ENCODE assay signal across 10 cellular contexts in the genomic region with DNA sequence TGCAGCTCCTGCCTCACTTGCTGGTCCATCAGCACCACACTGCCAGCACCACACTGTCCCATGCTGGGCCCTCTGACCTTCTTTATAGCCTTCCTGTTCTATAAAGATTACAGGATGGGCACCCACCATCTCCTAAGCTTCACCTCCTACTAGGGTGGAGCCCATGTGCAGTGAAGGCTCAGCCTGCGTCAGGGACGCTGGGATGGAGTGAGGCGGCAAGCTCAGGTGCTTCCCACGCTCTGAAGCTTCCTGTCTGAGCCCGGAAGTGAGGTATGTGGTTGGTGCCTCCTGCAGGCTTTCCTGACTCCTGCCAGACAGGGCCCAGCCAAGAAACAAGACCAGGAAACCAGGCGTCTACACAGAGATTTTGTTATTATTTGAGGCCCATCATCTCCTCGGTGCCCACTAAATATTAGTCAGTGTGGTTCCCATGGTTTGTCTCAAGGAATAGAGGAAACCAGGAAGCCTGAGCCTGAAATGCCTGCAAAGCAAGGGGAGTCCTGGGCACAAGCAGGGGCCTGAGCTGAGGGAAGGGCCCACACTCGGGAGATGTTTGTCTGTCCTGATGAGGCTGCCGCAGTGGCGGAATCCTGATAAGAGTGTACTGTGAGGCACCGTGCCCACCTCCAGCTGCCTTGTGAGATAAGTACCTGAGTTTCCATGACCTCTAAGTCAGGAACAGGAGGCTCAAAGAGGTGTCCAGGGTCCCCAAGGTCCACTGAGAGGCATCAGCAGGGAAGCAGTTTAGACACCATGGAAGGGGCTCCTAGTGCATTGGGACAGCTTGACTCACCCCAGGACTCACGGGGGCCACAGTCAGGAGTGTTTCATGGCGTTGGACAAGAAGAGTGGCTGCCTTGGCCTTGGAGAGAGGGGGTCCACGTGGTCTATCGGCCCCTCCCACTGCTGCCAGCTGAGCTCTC. TPM values are rescaled to one million over a fixed set of nuclear protein-coding genes. Genes with fewer than 3 reads are reported as not detected.
DNase-seq lines count a peak whose midpoint lies in the region; ATAC-seq, FAIRE-seq and TF ChIP-seq lines count a peak whose summit lies in the region.
"Had no signal": no experiment of that assay in that cellular context is flagged by ENCODE, and none has a peak within 500 bp of the region (broad histone marks: within the 10 kb centered on the region; RNA-seq: fewer than 3 reads in every experiment).

No MANE protein-coding gene starts in this region.

- H3K27me3 ChIP-seq in GM12878 (replicated peaks in 1 of 2; ENCODE audit: control insufficient read depth in 2 of 2, insufficient read depth in 2 of 2, low read length in 1 of 2): no peaks in the 10 kb centered on the region
- H3K27me3 ChIP-seq: right lobe of liver had no signal

- BruUV-seq in GM12878 (replicated peaks; lab: Mats Ljungman, UMichigan): no TSS peak

- TF ChIP-seq RAD21 in GM12878 (IDR thresholded peaks at IDR 0.05; ENCODE audit: insufficient read depth, low read depth, low read length): no peak

- no peak overlapping the region for H3K27ac ChIP-seq in GM12878 (ENCODE audit: control insufficient read depth, insufficient read depth)
- H3K27ac ChIP-seq: right lobe of liver had no signal

- in situ Hi-C loops in GM13976 (cut with MboI; ENCODE audit: low sequenced_read_pairs, unreplicated experiment): loop anchor here (5.0 kb wide), 1 partner anchor 157 kb away; no protein-coding TSS in a partner anchor
- in situ Hi-C loops in GM12878 (cut with MboI): loop anchor here (5.0 to 10.0 kb wide), 2 partner anchors 267 to 335 kb away; no protein-coding TSS in a partner anchor

- TF ChIP-seq CTCF in GM13976 (IDR thresholded peaks at IDR 0.05; ENCODE audit: borderline replicate concordance, control extremely low read depth, extremely low read depth, insufficient read depth, missing control alignments) (no peak), GM12878 (IDR thresholded peaks at IDR 0.05 in 2 of 3, conservative IDR thresholded peaks at IDR 0.05 in 1 of 3; ENCODE audit: control insufficient read depth in 2 of 3, extremely low read depth in 1 of 3, insufficient read depth in 1 of 3, low read depth in 3 of 3, low read length in 3 of 3) (no peak)

- RAD21 ChIA-PET in GM12878 (lab: Charles Lee; ENCODE audit: unreplicated experiment): interaction anchor here (13.5 kb wide), 1 partner anchor 162 kb away, joined by 281 read pairs; no protein-coding TSS in a partner anchor

- no peaks in the 10 kb centered on the region for H3K79me2 ChIP-seq in GM12878 (ENCODE audit: control insufficient read depth, insufficient read depth, low read length)

- CTCF ChIA-PET in GM12878 (lab: Yijun Ruan, JAX): interaction anchor here (0.9 to 13.8 kb wide), 6 partner anchors 8 to 171 kb away, joined by 3 to 211 read pairs (median 4); no protein-coding TSS in a partner anchor

- no peak overlapping the region for H3K4me3 ChIP-seq in GM12878
- H3K4me3 ChIP-seq: right lobe of liver had no signal

- no peak for FAIRE-seq in GM12878 (lab: Jason Lieb, UNC)

- TF ChIP-seq POLR2A in GM12878 (IDR thresholded peaks at IDR 0.05; ENCODE audit: low read depth, low read length): no peak

- no peaks in the 10 kb centered on the region for H3K36me3 ChIP-seq in GM12878 (ENCODE audit: control insufficient read depth in 2 of 2, insufficient read depth in 2 of 2, low read length in 1 of 2)
- H3K36me3 ChIP-seq: right lobe of liver had no signal

- H4K20me1 ChIP-seq in GM12878 (ENCODE audit: control insufficient read depth, insufficient read depth): no peaks in the 10 kb centered on the region

- no peaks in the 10 kb centered on the region for H3K4me1 ChIP-seq in GM12878 (ENCODE audit: control insufficient read depth, insufficient read depth, low read length)
- H3K4me1 ChIP-seq: right lobe of liver had no signal

- SMC1A ChIA-PET in GM12878 (lab: Charles Lee; ENCODE audit: uncharacterized antibody, unreplicated experiment): interaction anchor here (1.1 to 7.3 kb wide), 3 partner anchors 8 to 160 kb away, joined by 3 to 82 read pairs (median 3); no protein-coding TSS in a partner anchor

- no peak for TF ChIP-seq EP300 in GM12878 (IDR thresholded peaks at IDR 0.05; ENCODE audit: borderline replicate concordance in 1 of 2, control insufficient read depth in 1 of 2, low read depth in 2 of 2, low read length in 2 of 2)

- H3K9ac ChIP-seq in GM12878 (ENCODE audit: control insufficient read depth, insufficient read depth, low read length): no peak overlapping the region

- intact Hi-C loops in GM12878 (cut with micrococcal nuclease; ENCODE audit: unreplicated experiment): loop anchor here (10.0 kb wide), 3 partner anchors 275 to 345 kb away; no protein-coding TSS in a partner anchor

- WGBS in GM12878 (ENCODE audit: insufficient coverage, insufficient replicate concordance, low lambda C conversion rate, missing lambda C conversion rate): 50% methylated on average over 15 of the region's 15 CpGs

- POLR2A ChIA-PET in GM12878 (lab: Charles Lee): no interaction called here

- no peak overlapping the region for H3K4me2 ChIP-seq in GM12878 (ENCODE audit: control insufficient read depth, insufficient read depth)

- peak; percentile 56 for ATAC-seq in GM12878
- ATAC-seq in HG03378 (IDR thresholded peaks at IDR 0.05; ENCODE audit: unreplicated experiment): no peak
- no peak for ATAC-seq in HG03457 (IDR thresholded peaks at IDR 0.05; ENCODE audit: unreplicated experiment)
- ATAC-seq: PC-3 had no signal

- DNase-seq in GM13976 (ENCODE audit: low spot score): peak; percentile 55
- DNase-seq in activated CD4-positive, alpha-beta T cell treated with anti-CD3 and anti-CD28 coated beads for 48 hours: peak; percentile 72
- no peak for DNase-seq in GM12878 (ENCODE audit: low read depth, low spot score)
- DNase-seq in stimulated activated CD4-positive, alpha-beta T cell treated with anti-CD3 and anti-CD28 coated beads, Interleukin-1b, Interleukin-23, amount 100 ng/mL, for 48 hours: peak; percentile 72
- DNase-seq in cerebellar nuclear complex (lab: John Stamatoyannopoulos, UW): no peak
- no peak for DNase-seq in SIG-M5 (lab: John Stamatoyannopoulos, UW)
- DNase-seq: PC-3, right lobe of liver had no signal

- no peaks in the 10 kb centered on the region for H3K9me3 ChIP-seq in GM12878 (replicated peaks; ENCODE audit: control insufficient read depth, insufficient read depth, low read length)
- H3K9me3 ChIP-seq: right lobe of liver had no signal

- peak overlapping the region; percentile 62 for H2AFZ ChIP-seq in GM12878 (ENCODE audit: control insufficient read depth, low read depth, low read length)

RNA-seq across cellular contexts. Expression of gene RSPH14, which starts 22.0 kb away (rescaled TPM):
- total RNA-seq in GM12878 (2013; cell fraction: nucleolus; rRNA removed): 0.81 TPM in 1 of 2 replicates, not detected in the other
- 1.2 TPM in 1 of 2 replicates, not detected in the other for total RNA-seq in GM12878 (2014; rRNA removed)
- total RNA-seq in GM12878 (2014; rRNA removed; fragmentation: Illumina TruSeq; extraction: Trizol): 0.74 and 0.85 TPM in 2 replicates
- total RNA-seq in GM12878 (2021): 0.43 and 0.95 TPM in 2 replicates
- 0.29 TPM for polyA plus RNA-seq in GM12878 (2011; ENCODE audit: low read depth)
- 1.5 and 1.6 TPM in 2 replicates for polyA plus RNA-seq in GM12878 (2011; rRNA removed)
- 1.4 and 1.7 TPM in 2 replicates for polyA plus RNA-seq in GM12878 (2011; cell fraction: cytosol; rRNA removed)
- polyA plus RNA-seq in GM12878 (2011; cell fraction: nucleus; rRNA removed): 0.51 and 1.1 TPM in 2 replicates
- 0.16 and 0.56 TPM in 2 replicates for polyA plus RNA-seq in GM12878 (2012)
- polyA plus RNA-seq in GM12878 (2014; fragmentation: Illumina TruSeq; extraction: Trizol): 0.13 TPM in 1 of 2 replicates, not detected in the other
- polyA plus RNA-seq in GM12878 (2014; fragmentation: Nextera tagmentation; extraction: Ambion mirVana): 1 to 10 TPM in 1 of 2 experiments, under 1 TPM in 1; 0.80 to 1.4 TPM
- 0.35 and 0.81 TPM in 2 replicates for polyA plus RNA-seq in GM12878 (2014; rRNA removed)
- under 1 TPM; 0.21 to 0.35 TPM for polyA plus RNA-seq in GM12878 (2016; fragmentation: Nextera tagmentation; extraction: Ambion mirVana)
- polyA minus RNA-seq in GM12878 (2011; rRNA and poly(A)+ RNA removed): 1.7 and 2.6 TPM in 2 replicates
- polyA minus RNA-seq in GM12878 (2011; cell fraction: cytosol; rRNA and poly(A)+ RNA removed): not detected in 2 replicates
- 2.2 TPM in 1 of 2 replicates, not detected in the other for polyA minus RNA-seq in GM12878 (2011; cell fraction: nucleus; rRNA and poly(A)+ RNA removed)
- total RNA-seq: right lobe of liver had no signal

RNA-seq across cellular contexts. Expression of gene RAB36, which starts 25.5 kb away (rescaled TPM):
- 2.0 and 2.2 TPM in 2 replicates for total RNA-seq in GM12878 (2013; cell fraction: nucleolus; rRNA removed)
- total RNA-seq in GM12878 (2014; rRNA removed) (0.79 and 1.0 TPM in 2 replicates), GM12878 (2014; rRNA removed; fragmentation: Illumina TruSeq; extraction: Trizol) (0.31 and 0.74 TPM in 2 replicates), GM12878 (2021) (1.0 and 1.3 TPM in 2 replicates)
- 0.22 TPM for polyA plus RNA-seq in GM12878 (2011; ENCODE audit: low read depth)
- polyA plus RNA-seq in GM12878 (2011; rRNA removed) (1.1 and 2.7 TPM in 2 replicates), GM12878 (2014; fragmentation: Illumina TruSeq; extraction: Trizol) (0.73 and 0.87 TPM in 2 replicates), GM12878 (2014; fragmentation: Nextera tagmentation; extraction: Ambion mirVana) (under 1 TPM; 0.45 to 0.46 TPM), GM12878 (2014; rRNA removed) (0.62 and 1.3 TPM in 2 replicates), GM12878 (2016; fragmentation: Nextera tagmentation; extraction: Ambion mirVana) (1 to 10 TPM; 1.4 TPM)
- 3.9 and 4.1 TPM in 2 replicates for polyA plus RNA-seq in GM12878 (2011; cell fraction: cytosol; rRNA removed)
- 3.8 and 3.9 TPM in 2 replicates for polyA plus RNA-seq in GM12878 (2011; cell fraction: nucleus; rRNA removed)
- polyA plus RNA-seq in GM12878 (2012): 0.49 and 0.62 TPM in 2 replicates
- 2.3 and 2.4 TPM in 2 replicates for polyA minus RNA-seq in GM12878 (2011; rRNA and poly(A)+ RNA removed)
- 0.94 and 1.1 TPM in 2 replicates for polyA minus RNA-seq in GM12878 (2011; cell fraction: cytosol; rRNA and poly(A)+ RNA removed)
- 1.5 and 3.5 TPM in 2 replicates for polyA minus RNA-seq in GM12878 (2011; cell fraction: nucleus; rRNA and poly(A)+ RNA removed)

RNA-seq across cellular contexts. Expression of gene GNAZ, which starts 49.4 kb away (rescaled TPM):
- total RNA-seq in GM12878 (2013; cell fraction: nucleolus; rRNA removed): 0.93 and 1.6 TPM in 2 replicates
- total RNA-seq in GM12878 (2014; rRNA removed) (0.60 and 0.73 TPM in 2 replicates), GM12878 (2014; rRNA removed; fragmentation: Illumina TruSeq; extraction: Trizol) (0.36 and 0.46 TPM in 2 replicates), GM12878 (2021) (0.51 and 0.96 TPM in 2 replicates)
- polyA plus RNA-seq in GM12878 (2011; ENCODE audit: low read depth): not detected
- polyA plus RNA-seq in GM12878 (2011; rRNA removed) (0.68 and 1.0 TPM in 2 replicates), GM12878 (2014; fragmentation: Illumina TruSeq; extraction: Trizol) (0.14 and 0.44 TPM in 2 replicates), GM12878 (2014; fragmentation: Nextera tagmentation; extraction: Ambion mirVana) (under 1 TPM in 1 of 2 experiments, not detected in 1; 0.09 TPM), GM12878 (2014; rRNA removed) (0.54 and 1.5 TPM in 2 replicates), GM12878 (2016; fragmentation: Nextera tagmentation; extraction: Ambion mirVana) (under 1 TPM; 0.16 to 0.28 TPM)
- 1.5 and 1.9 TPM in 2 replicates for polyA plus RNA-seq in GM12878 (2011; cell fraction: cytosol; rRNA removed)
- polyA plus RNA-seq in GM12878 (2011; cell fraction: nucleus; rRNA removed): 2.0 and 4.6 TPM in 2 replicates
- 0.11 and 0.17 TPM in 2 replicates for polyA plus RNA-seq in GM12878 (2012)
- polyA minus RNA-seq in GM12878 (2011; rRNA and poly(A)+ RNA removed): 1.2 and 1.7 TPM in 2 replicates
- 1.1 and 3.6 TPM in 2 replicates for polyA minus RNA-seq in GM12878 (2011; cell fraction: cytosol; rRNA and poly(A)+ RNA removed)
- 0.36 and 1.4 TPM in 2 replicates for polyA minus RNA-seq in GM12878 (2011; cell fraction: nucleus; rRNA and poly(A)+ RNA removed)

Comparison
In these comparisons a context has a peak if more than half of its experiments do, and no peak if none do; other contexts are left out.
1. DNase-seq: peak in GM13976 (single experiment), activated CD4-positive, alpha-beta T cell treated with anti-CD3 and anti-CD28 coated beads for 48 hours (single experiment) and stimulated activated CD4-positive, alpha-beta T cell treated with anti-CD3 and anti-CD28 coated beads, Interleukin-1b, Interleukin-23, amount 100 ng/mL, for 48 hours (single experiment); none in GM12878 (single experiment), cerebellar nuclear complex (0 of 2) and SIG-M5 (single experiment).